In genomic region chr7:135211179-135211945, GRCh38 we compare ENCODE assay signal across 8 cellular contexts. TPM values are rescaled to one million over a fixed set of nuclear protein-coding genes. Genes with fewer than 3 reads are reported as not detected.
DNase-seq lines count a peak whose midpoint lies in the region; ATAC-seq and TF ChIP-seq lines count a peak whose summit lies in the region.

Gene WDR91, minus strand, starts transcription at chr7:135211526. Its CDS starts 24 bp downstream, at chr7:135211502.

- POLR2A ChIA-PET in CD4-positive, alpha-beta memory T cell (lab: Charles Lee; ENCODE audit: partially characterized antibody), result interaction anchor here (0.6 to 3.6 kb wide), 10 partner anchors 42 to 896 kb away, joined by 3 to 40 read pairs (median 4); partner anchors contain the start of genes AGBL3, CYREN, NUP205 and SLC35B4

- no peaks in the 10 kb centered on the region for H3K9me3 ChIP-seq in CD4-positive, alpha-beta memory T cell (ENCODE audit: control insufficient read depth in 1 of 2, low read length in 2 of 2)

- peak; percentile 84 for ATAC-seq in GM19455 (IDR thresholded peaks at IDR 0.05; ENCODE audit: unreplicated experiment)

- H3K9me3 Mint-ChIP-seq in CD4-positive, alpha-beta memory T cell, result no peaks in the 10 kb centered on the region

- no peaks in the 10 kb centered on the region for H3K27me3 Mint-ChIP-seq in CD4-positive, alpha-beta memory T cell

- TF ChIP-seq POLR2A in lower leg skin (IDR thresholded peaks at IDR 0.05), result no peak

- no peaks in the 10 kb centered on the region for H3K36me3 ChIP-seq in CD4-positive, alpha-beta memory T cell (ENCODE audit: insufficient read depth, low read length)

- H3K4me3 Mint-ChIP-seq in CD4-positive, alpha-beta memory T cell, result peak within 1 kb of the TSS; percentile 96 to 99 (median 98)

- H3K27me3 ChIP-seq in CD4-positive, alpha-beta memory T cell (ENCODE audit: insufficient read depth, low read length), result no peaks in the 10 kb centered on the region

- peak within 1 kb of the TSS; percentile 85 for H3K27ac ChIP-seq in CD4-positive, alpha-beta memory T cell (ENCODE audit: low read depth, low read length)

- peaks cover 27% of the 10 kb centered on the region for H3K4me1 ChIP-seq in CD4-positive, alpha-beta memory T cell (ENCODE audit: insufficient read depth, low read length)

- peaks cover 13 to 46% (median 28%) of the 10 kb centered on the region in 4 donors for H3K4me1 Mint-ChIP-seq in CD4-positive, alpha-beta memory T cell

- H3K4me3 ChIP-seq in CD4-positive, alpha-beta memory T cell (ENCODE audit: low read length in 2 of 2), result peak within 1 kb of the TSS; percentile 71 to 80
- H3K4me3 ChIP-seq in lower leg skin (ENCODE audit: low read depth, poor library complexity, severe bottlenecking), result peak within 1 kb of the TSS; percentile 82

- DNase-seq in CD4-positive, alpha-beta memory T cell, result peak; percentile 89 to 95 (median 90)
- DNase-seq in HK-2 (ENCODE audit: unreplicated experiment) (peak; percentile 97), NCI-H82 (lab: John Stamatoyannopoulos, UW) (peak; percentile 96), dermis blood vessel endothelial cell (peak; percentile 95), lower leg skin (ENCODE audit: low spot score in 2 of 2) (peak; percentile 94 to 99)
- DNase-seq in activated CD4-positive, alpha-beta T cell treated with anti-CD3 and anti-CD28 coated beads, Interleukin-2, amount 50 U/mL, for 48 hours, result peak; percentile 96 to 97
- DNase-seq in stimulated activated CD4-positive, alpha-beta T cell treated with anti-CD3 and anti-CD28 coated beads, Interleukin-4, amount 100 ng/mL, for 48 hours (ENCODE audit: low read depth in 2 of 2), result peak; percentile 95 to 97

- WGBS in lower leg skin, 2 donors, result 0% methylated on average over 15 to 76 of the region's 82 CpGs

- CTCF ChIA-PET in CD4-positive, alpha-beta memory T cell (lab: Charles Lee; ENCODE audit: partially characterized antibody), result interaction anchor here (0.7 to 3.1 kb wide), 6 partner anchors 22 to 566 kb away, joined by 4 to 12 read pairs (median 4); partner anchors contain the start of genes AGBL3 and TMEM140

- H3K27ac Mint-ChIP-seq in CD4-positive, alpha-beta memory T cell, result peak within 1 kb of the TSS; percentile 92 to 99 (median 99)

- intact Hi-C loops in CD4-positive, alpha-beta memory T cell (cut with micrococcal nuclease), result loop anchor here (1.0 to 2.0 kb wide), 11 partner anchors 41 to 771 kb away; partner anchors contain the start of genes AGBL3, AKR1B1, BPGM and CNOT4
- intact Hi-C loops in lower leg skin (cut with DNase I; ENCODE audit: low total_unique reads), result no loop called here

- H3K36me3 Mint-ChIP-seq in CD4-positive, alpha-beta memory T cell, result peaks cover 10 to 16% of the 10 kb centered on the region in 2 donors

- no peak for TF ChIP-seq CTCF in lower leg skin (IDR thresholded peaks at IDR 0.05)

RNA-seq across cellular contexts. Expression of gene WDR91, which starts in this region (rescaled TPM):
- total RNA-seq in CD4-positive, alpha-beta memory T cell, result 10 to 100 TPM; 29.1 to 29.4 TPM
- polyA plus RNA-seq in CD4-positive, alpha-beta memory T cell, result 1 to 10 TPM; 2.3 to 8.9 TPM
- total RNA-seq in dermis blood vessel endothelial cell, result 5.3 and 7.7 TPM in 2 replicates
- total RNA-seq in lower leg skin, result 10 to 100 TPM; 16.7 to 25.0 (median 20.8) TPM

Comparison
In these comparisons a context has a peak if more than half of its experiments do, and no peak if none do; other contexts are left out.
1. Peak in every context shown above with its lines: DNase-seq, ATAC-seq, H3K4me3 ChIP-seq and H3K27ac ChIP-seq.